ENCODE assay signal across 1 cellular context in the genomic region with DNA sequence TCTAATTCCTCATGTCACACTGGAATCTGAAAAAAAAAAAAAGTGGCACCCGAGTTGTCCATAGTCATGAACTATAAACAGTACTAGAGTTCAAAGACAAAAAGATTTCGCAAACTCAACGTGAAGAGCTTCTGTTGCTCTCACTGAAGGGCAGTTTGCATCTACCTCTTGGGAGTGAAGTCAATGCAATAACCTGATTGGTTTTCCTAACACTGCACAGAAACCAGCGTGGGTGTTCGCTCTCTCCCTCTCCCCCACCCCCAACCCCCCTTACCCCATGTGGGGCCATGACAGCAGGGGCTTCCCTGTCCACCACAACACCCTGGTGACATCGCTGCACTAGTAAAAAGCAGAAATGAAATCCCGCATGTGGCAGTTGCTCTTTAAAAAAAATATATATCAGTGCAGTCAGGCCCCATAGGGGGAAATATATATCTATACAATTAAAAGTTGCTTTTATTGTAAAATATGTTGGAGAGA.
TF ChIP-seq lines count a peak whose summit lies in the region.

No MANE protein-coding gene starts in this region.

TF ChIP-seq in GM12878, 131 proteins besides CTCF, POLR2A, EP300 and RAD21 (continued from another document):
- TF ChIP-seq, protein P1, sequence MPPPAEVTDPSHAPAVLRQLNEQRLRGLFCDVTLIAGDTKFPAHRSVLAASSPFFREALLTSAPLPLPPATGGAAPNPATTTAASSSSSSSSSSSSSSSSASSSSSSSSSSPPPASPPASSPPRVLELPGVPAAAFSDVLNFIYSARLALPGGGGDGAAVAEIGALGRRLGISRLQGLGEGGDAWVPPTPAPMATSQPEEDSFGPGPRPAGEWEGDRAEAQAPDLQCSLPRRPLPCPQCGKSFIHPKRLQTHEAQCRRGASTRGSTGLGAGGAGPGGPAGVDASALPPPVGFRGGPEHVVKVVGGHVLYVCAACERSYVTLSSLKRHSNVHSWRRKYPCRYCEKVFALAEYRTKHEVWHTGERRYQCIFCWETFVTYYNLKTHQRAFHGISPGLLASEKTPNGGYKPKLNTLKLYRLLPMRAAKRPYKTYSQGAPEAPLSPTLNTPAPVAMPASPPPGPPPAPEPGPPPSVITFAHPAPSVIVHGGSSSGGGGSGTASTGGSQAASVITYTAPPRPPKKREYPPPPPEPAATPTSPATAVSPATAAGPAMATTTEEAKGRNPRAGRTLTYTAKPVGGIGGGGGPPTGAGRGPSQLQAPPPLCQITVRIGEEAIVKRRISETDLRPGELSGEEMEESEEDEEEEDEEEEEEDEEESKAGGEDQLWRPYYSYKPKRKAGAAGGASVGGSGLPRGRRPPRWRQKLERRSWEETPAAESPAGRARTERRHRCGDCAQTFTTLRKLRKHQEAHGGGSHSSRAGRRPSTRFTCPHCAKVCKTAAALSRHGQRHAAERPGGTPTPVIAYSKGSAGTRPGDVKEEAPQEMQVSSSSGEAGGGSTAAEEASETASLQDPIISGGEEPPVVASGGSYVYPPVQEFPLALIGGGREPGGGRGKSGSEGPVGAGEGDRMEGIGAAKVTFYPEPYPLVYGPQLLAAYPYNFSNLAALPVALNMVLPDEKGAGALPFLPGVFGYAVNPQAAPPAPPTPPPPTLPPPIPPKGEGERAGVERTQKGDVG (CRISPR knock-in tag; IDR thresholded peaks at IDR 0.05): no peak
- TF ChIP-seq USF1 (IDR thresholded peaks at IDR 0.05; ENCODE audit: borderline replicate concordance, extremely low read length, insufficient read depth, low read depth, low read length) (no peak), SIX5 (IDR thresholded peaks at IDR 0.05; ENCODE audit: low read depth, low read length, severe bottlenecking) (no peak), ZNF217 (IDR thresholded peaks at IDR 0.05) (no peak), POU2F2 (IDR thresholded peaks at IDR 0.05; ENCODE audit: borderline replicate concordance, low read depth, low read length) (no peak; the same call in 2 of the 3 replicates), GATAD2B (conservative IDR thresholded peaks at IDR 0.05; ENCODE audit: low read depth) (no peak), RAD51 (IDR thresholded peaks at IDR 0.05) (no peak), MTA3 (IDR thresholded peaks at IDR 0.05; ENCODE audit: borderline replicate concordance, low read length) (no peak), EZH2 (IDR thresholded peaks at IDR 0.05; ENCODE audit: borderline replicate concordance, control insufficient read depth, low read depth, low read length) (no peak), ZNF622 (IDR thresholded peaks at IDR 0.05) (no peak), SRF (IDR thresholded peaks at IDR 0.05; ENCODE audit: low read depth in 2 of 2, low read length in 2 of 2) (no peak), IRF4 (IDR thresholded peaks at IDR 0.05; ENCODE audit: low read depth, low read length) (no peak; the same call in 1 of the 2 replicates), NBN (IDR thresholded peaks at IDR 0.05) (no peak), GABPA (IDR thresholded peaks at IDR 0.05; ENCODE audit: low read depth) (no peak), JUND (IDR thresholded peaks at IDR 0.05; ENCODE audit: low read depth, low read length) (0 out of 2 replicates have a peak, but pooled peaks have one; percentile 63), MEF2B (IDR thresholded peaks at IDR 0.05; ENCODE audit: partially characterized antibody, poor library complexity, severe bottlenecking) (peak; percentile 60)
- TF ChIP-seq, protein P2, sequence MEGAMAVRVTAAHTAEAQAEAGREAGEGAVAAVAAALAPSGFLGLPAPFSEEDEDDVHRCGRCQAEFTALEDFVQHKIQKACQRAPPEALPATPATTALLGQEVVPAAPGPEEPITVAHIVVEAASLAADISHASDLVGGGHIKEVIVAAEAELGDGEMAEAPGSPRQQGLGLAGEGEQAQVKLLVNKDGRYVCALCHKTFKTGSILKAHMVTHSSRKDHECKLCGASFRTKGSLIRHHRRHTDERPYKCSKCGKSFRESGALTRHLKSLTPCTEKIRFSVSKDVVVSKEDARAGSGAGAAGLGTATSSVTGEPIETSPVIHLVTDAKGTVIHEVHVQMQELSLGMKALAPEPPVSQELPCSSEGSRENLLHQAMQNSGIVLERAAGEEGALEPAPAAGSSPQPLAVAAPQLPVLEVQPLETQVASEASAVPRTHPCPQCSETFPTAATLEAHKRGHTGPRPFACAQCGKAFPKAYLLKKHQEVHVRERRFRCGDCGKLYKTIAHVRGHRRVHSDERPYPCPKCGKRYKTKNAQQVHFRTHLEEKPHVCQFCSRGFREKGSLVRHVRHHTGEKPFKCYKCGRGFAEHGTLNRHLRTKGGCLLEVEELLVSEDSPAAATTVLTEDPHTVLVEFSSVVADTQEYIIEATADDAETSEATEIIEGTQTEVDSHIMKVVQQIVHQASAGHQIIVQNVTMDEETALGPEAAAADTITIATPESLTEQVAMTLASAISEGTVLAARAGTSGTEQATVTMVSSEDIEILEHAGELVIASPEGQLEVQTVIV (IDR thresholded peaks at IDR 0.05; ENCODE audit: borderline replicate concordance, partially characterized antibody): no peak
